In the genomic region with DNA sequence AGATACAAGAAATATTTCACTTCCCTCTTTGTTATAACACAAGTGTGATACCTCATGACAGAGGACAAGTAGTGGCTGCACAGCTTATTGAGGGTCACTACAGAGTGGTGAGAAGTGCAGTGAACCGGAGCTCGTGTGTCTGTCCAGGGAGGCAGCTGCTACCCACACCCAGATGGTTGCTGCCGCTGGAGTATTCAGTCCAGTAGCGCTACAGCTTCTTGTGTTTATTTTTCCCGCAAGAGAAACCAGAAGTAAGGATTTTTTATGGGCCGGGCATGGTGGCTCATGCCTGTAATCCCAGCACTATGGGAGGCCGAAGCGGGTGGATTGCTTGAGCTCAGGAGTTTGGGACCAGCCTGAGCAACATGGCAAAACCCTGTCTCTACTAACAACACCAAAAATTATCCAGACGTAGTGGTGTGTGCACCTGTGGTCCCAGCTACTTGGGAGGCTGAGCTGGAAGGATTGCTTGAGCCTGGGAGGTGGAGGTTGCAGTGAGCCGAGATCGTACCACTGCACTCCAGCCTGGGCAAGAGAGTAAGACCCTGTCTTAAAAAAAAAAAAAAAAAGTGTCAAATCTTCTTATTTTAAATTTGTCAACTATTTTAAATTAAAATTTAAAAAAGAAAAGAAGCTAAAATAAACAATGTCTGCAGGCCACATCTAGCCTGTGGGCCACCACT, we compare ENCODE assay signal across 28 cellular contexts.
"Had no signal": no experiment of that assay in that cellular context is flagged by ENCODE, and none has a peak within 500 bp of the region (broad histone marks: within the 10 kb centered on the region; RNA-seq: fewer than 3 reads in every experiment).

No MANE protein-coding gene starts in this region.

- H3K36me3 Mint-ChIP-seq: natural killer cell; stimulated activated memory B cell treated with anti-CD40 and anti-IgM and Interleukin-4, amounts not matched to agents 10 μg/mL and 1 μg/mL and 100 μg/mL, for 72 hours had no signal

- H3K27ac Mint-ChIP-seq: dendritic cell treated with granulocyte-macrophage colony-stimulating factor and Interleukin-4, amounts not matched to agents 40 ng/mL and 50 ng/mL, for 4 days; endodermal cell; natural killer cell; stimulated activated memory B cell treated with anti-CD40 and anti-IgM and Interleukin-4, amounts not matched to agents 10 μg/mL and 1 μg/mL and 100 μg/mL, for 72 hours had no signal

- H3K36me3 ChIP-seq: colonic mucosa, heart right ventricle, lower lobe of right lung, sigmoid colon, spleen, tibial artery, upper lobe of left lung had no signal

- H3K27ac ChIP-seq: colonic mucosa, epithelial cell of prostate, heart right ventricle, lower lobe of right lung, psoas muscle, sigmoid colon, spleen, testis, tibial artery, upper lobe of left lung had no signal

- H3K27me3 ChIP-seq: colonic mucosa, sigmoid colon, testis had no signal

- DNase-seq: colonic mucosa; effector CD8-positive, alpha-beta T cell; endodermal cell; foreskin melanocyte; glutamatergic neuron; heart right ventricle; hippocampal formation; islet precursor cell; kidney glomerular epithelial cell; left colon; left ventricle myocardium superior; lower lobe of right lung; natural killer cell; posterior cingulate gyrus; psoas muscle; right cardiac atrium; sigmoid colon; spleen; stimulated activated CD4-positive, alpha-beta T cell treated with anti-CD3 and anti-CD28 coated beads, Interleukin-4, amount 100 ng/mL, for 4 hours; stimulated activated naive CD8-positive, alpha-beta T cell treated with anti-CD3 and anti-CD28 coated beads, Interleukin-15, Interleukin-2, amounts not matched to agents 100 U/mL and 50 U/mL, for 24 hours; substantia nigra; testis; tibial artery had no signal

- H3K4me1 Mint-ChIP-seq: neural crest cell; stimulated activated memory B cell treated with anti-CD40 and anti-IgM and Interleukin-4, amounts not matched to agents 10 μg/mL and 1 μg/mL and 100 μg/mL, for 72 hours had no signal

- H3K9me3 Mint-ChIP-seq: dendritic cell treated with granulocyte-macrophage colony-stimulating factor and Interleukin-4, amounts not matched to agents 40 ng/mL and 50 ng/mL, for 4 days; endodermal cell; natural killer cell; neural crest cell; stimulated activated memory B cell treated with anti-CD40 and anti-IgM and Interleukin-4, amounts not matched to agents 10 μg/mL and 1 μg/mL and 100 μg/mL, for 72 hours had no signal

- H3K4me3 ChIP-seq: colonic mucosa, heart right ventricle, lower lobe of right lung, psoas muscle, sigmoid colon, spleen, testis, tibial artery, upper lobe of left lung had no signal

- H3K9me3 ChIP-seq: colonic mucosa, heart right ventricle, lower lobe of right lung, psoas muscle, sigmoid colon, spleen, testis, tibial artery, upper lobe of left lung had no signal

- H3K27me3 Mint-ChIP-seq: stimulated activated memory B cell treated with anti-CD40 and anti-IgM and Interleukin-4, amounts not matched to agents 10 μg/mL and 1 μg/mL and 100 μg/mL, for 72 hours had no signal

- H3K4me1 ChIP-seq: colonic mucosa, heart right ventricle, lower lobe of right lung, psoas muscle, sigmoid colon, spleen, tibial artery, upper lobe of left lung had no signal

- H3K4me3 Mint-ChIP-seq: dendritic cell treated with granulocyte-macrophage colony-stimulating factor and Interleukin-4, amounts not matched to agents 40 ng/mL and 50 ng/mL, for 4 days; endodermal cell; natural killer cell; neural crest cell; stimulated activated memory B cell treated with anti-CD40 and anti-IgM and Interleukin-4, amounts not matched to agents 10 μg/mL and 1 μg/mL and 100 μg/mL, for 72 hours had no signal
